In the genomic region with DNA sequence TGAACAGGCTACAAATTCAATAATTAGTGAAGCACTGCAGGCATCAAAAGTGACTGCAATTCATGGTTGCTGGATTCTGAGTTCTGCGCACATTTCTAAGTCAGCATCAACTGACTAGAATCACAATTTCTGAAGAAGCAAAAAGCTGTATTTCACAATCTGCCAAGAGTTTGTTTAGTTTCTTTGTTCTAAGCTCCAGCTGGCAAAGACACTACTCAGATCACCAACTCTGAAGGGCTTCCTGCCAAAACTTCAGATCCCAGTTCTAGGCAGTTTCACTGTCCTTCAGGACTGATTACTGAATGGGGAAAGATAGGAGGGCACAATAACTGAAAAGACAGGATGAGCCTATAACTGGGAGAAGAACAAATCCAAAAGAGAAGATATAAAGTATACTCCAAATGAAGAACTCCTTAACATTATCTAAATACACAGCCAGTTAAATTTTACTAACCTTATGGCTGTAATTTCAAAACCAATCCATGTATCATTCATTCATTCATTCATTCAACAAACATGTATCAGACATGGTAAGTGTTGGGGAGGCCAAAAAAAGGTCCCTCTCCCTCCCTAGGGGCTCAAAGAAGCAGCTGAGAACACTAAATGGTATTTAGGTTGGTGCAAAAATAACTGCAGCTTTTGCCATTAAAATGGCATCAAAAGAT, we compare ENCODE assay signal across 10 cellular contexts. TPM values are rescaled to one million over a fixed set of nuclear protein-coding genes. Genes with fewer than 3 reads are reported as not detected.
DNase-seq lines count a peak whose midpoint lies in the region; ATAC-seq, FAIRE-seq and TF ChIP-seq lines count a peak whose summit lies in the region.
"Had no signal": no experiment of that assay in that cellular context is flagged by ENCODE, and none has a peak within 500 bp of the region (broad histone marks: within the 10 kb centered on the region; RNA-seq: fewer than 3 reads in every experiment).

No MANE protein-coding gene starts in this region.

- H3K36me3 Mint-ChIP-seq in nephron (ENCODE audit: low read depth): peaks cover 21% of the 10 kb centered on the region
- no peaks in the 10 kb centered on the region for H3K36me3 Mint-ChIP-seq in activated CD4-positive, alpha-beta memory T cell treated with anti-CD3 and anti-CD28 coated beads, Interleukin-2, amount 10 ng/mL, durations not matched to agents 7 days and 5 days (ENCODE audit: low read depth)

- no peak for TF ChIP-seq CTCF in AG10803 (conservative IDR thresholded peaks at IDR 0.05; ENCODE audit: low read length)
- TF ChIP-seq CTCF in VCaP (conservative IDR thresholded peaks at IDR 0.05): no peak
- no peak for TF ChIP-seq CTCF in foreskin fibroblast (IDR thresholded peaks at IDR 0.05; ENCODE audit: low read depth, low read length)
- no peak for TF ChIP-seq CTCF in nephron (IDR thresholded peaks at IDR 0.05; ENCODE audit: unreplicated experiment in 3 of 3)

- peak overlapping the region; percentile 2 to 38 (median 3) for H3K27ac Mint-ChIP-seq in nephron
- no peak overlapping the region for H3K27ac Mint-ChIP-seq in activated CD4-positive, alpha-beta memory T cell treated with anti-CD3 and anti-CD28 coated beads, Interleukin-2, amount 10 ng/mL, durations not matched to agents 7 days and 5 days

- no peaks in the 10 kb centered on the region for H3K9me3 Mint-ChIP-seq in nephron
- H3K9me3 Mint-ChIP-seq in activated CD4-positive, alpha-beta memory T cell treated with anti-CD3 and anti-CD28 coated beads, Interleukin-2, amount 10 ng/mL, durations not matched to agents 7 days and 5 days: no peaks in the 10 kb centered on the region

- H3K27ac ChIP-seq in VCaP: peak overlapping the region; percentile 71

- no peak overlapping the region for H3K4me3 Mint-ChIP-seq in nephron
- H3K4me3 Mint-ChIP-seq in activated CD4-positive, alpha-beta memory T cell treated with anti-CD3 and anti-CD28 coated beads, Interleukin-2, amount 10 ng/mL, durations not matched to agents 7 days and 5 days: no peak overlapping the region

- FAIRE-seq in RCC 7860 (lab: Jason Lieb, UNC): no peak

- H3K4me3 ChIP-seq in AG10803 (ENCODE audit: low read length) (no peak overlapping the region), foreskin fibroblast (ENCODE audit: low read depth in 1 of 2, low read length in 2 of 2) (no peak overlapping the region)

- POLR2A ChIA-PET in activated CD4-positive, alpha-beta memory T cell treated with anti-CD3 and anti-CD28 coated beads, Interleukin-2, amount 10 ng/mL, durations not matched to agents 7 days and 5 days (lab: Charles Lee): no interaction called here

- ATAC-seq in GM19023 (IDR thresholded peaks at IDR 0.05; ENCODE audit: unreplicated experiment): no peak

- peaks cover 29% of the 10 kb centered on the region for H3K4me1 Mint-ChIP-seq in nephron
- H3K4me1 Mint-ChIP-seq in activated CD4-positive, alpha-beta memory T cell treated with anti-CD3 and anti-CD28 coated beads, Interleukin-2, amount 10 ng/mL, durations not matched to agents 7 days and 5 days: no peaks in the 10 kb centered on the region

- DNase-seq in AG10803 (ENCODE audit: low read depth) (peak; percentile 81), foreskin fibroblast (peak; percentile 82 to 91), RCC 7860 (ENCODE audit: low spot score) (no peak), NCI-H1092 (lab: John Stamatoyannopoulos, UW) (no peak)
- no peak for DNase-seq in activated CD4-positive, alpha-beta memory T cell treated with anti-CD3 and anti-CD28 coated beads, Interleukin-2, amount 10 ng/mL, durations not matched to agents 7 days and 5 days
- DNase-seq: DND-41; stimulated activated CD4-positive, alpha-beta T cell treated with anti-CD3 and anti-CD28 coated beads, Interleukin-12 subunit alpha, Interleukin-12 subunit beta, amount 100 ng/mL, for 4 hours had no signal

- no peaks in the 10 kb centered on the region for H3K27me3 Mint-ChIP-seq in nephron (ENCODE audit: low read depth)
- peaks cover 19% of the 10 kb centered on the region for H3K27me3 Mint-ChIP-seq in activated CD4-positive, alpha-beta memory T cell treated with anti-CD3 and anti-CD28 coated beads, Interleukin-2, amount 10 ng/mL, durations not matched to agents 7 days and 5 days

- CTCF ChIA-PET in activated CD4-positive, alpha-beta memory T cell treated with anti-CD3 and anti-CD28 coated beads, Interleukin-2, amount 10 ng/mL, durations not matched to agents 7 days and 5 days (lab: Charles Lee): no interaction called here

RNA-seq across cellular contexts. Expression of a gene that starts 17.1 kb away (rescaled TPM):
- total RNA-seq in activated CD4-positive, alpha-beta memory T cell treated with anti-CD3 and anti-CD28 coated beads, Interleukin-2, amount 10 ng/mL, durations not matched to agents 7 days and 5 days: not detected

Comparison
In these comparisons a context has a peak if more than half of its experiments do, and no peak if none do; other contexts are left out.
1. DNase-seq: peak in AG10803 (single experiment) and foreskin fibroblast (2 of 2); none in RCC 7860 (single experiment), activated CD4-positive, alpha-beta memory T cell treated with anti-CD3 and anti-CD28 coated beads, Interleukin-2, amount 10 ng/mL, durations not matched to agents 7 days and 5 days (single experiment) and NCI-H1092 (single experiment).